33 cellular contexts compared by ENCODE assay signal in the genomic region with DNA sequence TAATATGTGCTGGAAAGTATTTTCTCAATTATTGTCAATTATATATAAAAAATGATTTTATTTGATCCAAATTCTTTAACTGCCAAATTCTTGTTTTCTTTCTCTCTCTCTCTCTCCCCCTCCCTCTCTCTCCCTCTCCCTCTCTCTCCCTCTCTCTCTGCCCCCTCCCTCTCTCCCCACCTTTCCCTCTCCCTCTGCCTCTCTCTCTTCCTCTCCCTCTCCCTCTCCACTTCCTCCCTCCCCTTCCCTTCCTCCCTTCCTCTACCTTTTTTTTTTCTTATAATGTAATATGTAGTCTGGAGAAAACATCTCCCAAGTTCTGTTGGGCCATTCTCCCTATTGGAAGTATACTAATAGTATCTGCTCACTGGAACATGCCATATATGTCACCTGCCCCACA.
"Had no signal": no experiment of that assay in that cellular context is flagged by ENCODE, and none has a peak within 500 bp of the region (broad histone marks: within the 10 kb centered on the region; RNA-seq: fewer than 3 reads in every experiment).

No MANE protein-coding gene starts in this region.

- H3K27me3 Mint-ChIP-seq: activated CD4-positive, alpha-beta memory T cell treated with anti-CD3 and anti-CD28 coated beads, Interleukin-2, amount 10 ng/mL, durations not matched to agents 7 days and 5 days; activated CD4-positive, alpha-beta T cell treated with anti-CD3 and anti-CD28 coated beads, Interleukin-2, amount 10 ng/mL, durations not matched to agents 7 days and 5 days; activated naive CD4-positive, alpha-beta T cell treated with anti-CD3 and anti-CD28 coated beads, Interleukin-2, amount 50 U/mL, for 24 hours; activated naive CD8-positive, alpha-beta T cell treated with anti-CD3 and anti-CD28 coated beads for 36 hours; activated naive CD8-positive, alpha-beta T cell treated with anti-CD3 and anti-CD28 coated beads, Interleukin-2, amount 50 U/mL, for 24 hours; activated T-cell treated with anti-CD3 and anti-CD28 coated beads, Interleukin-2, amount 50 U/mL, for 24 hours; effector memory CD8-positive, alpha-beta T cell; T-cell had no signal

- H3K9me3 ChIP-seq: adrenal gland, body of pancreas, esophagus muscularis mucosa, gastrocnemius medialis, heart left ventricle had no signal

- H3K4me3 Mint-ChIP-seq: activated CD4-positive, alpha-beta memory T cell treated with anti-CD3 and anti-CD28 coated beads, Interleukin-2, amount 10 ng/mL, durations not matched to agents 7 days and 5 days; activated CD4-positive, alpha-beta T cell treated with anti-CD3 and anti-CD28 coated beads, Interleukin-2, amount 10 ng/mL, durations not matched to agents 7 days and 5 days; activated naive CD4-positive, alpha-beta T cell treated with anti-CD3 and anti-CD28 coated beads for 36 hours; activated naive CD4-positive, alpha-beta T cell treated with anti-CD3 and anti-CD28 coated beads, Interleukin-2, amount 50 U/mL, for 24 hours; activated naive CD8-positive, alpha-beta T cell treated with anti-CD3 and anti-CD28 coated beads for 36 hours; activated naive CD8-positive, alpha-beta T cell treated with anti-CD3 and anti-CD28 coated beads, Interleukin-2, amount 50 U/mL, for 24 hours; activated T-cell treated with anti-CD3 and anti-CD28 coated beads, Interleukin-2, amount 50 U/mL, for 24 hours; activated T-helper 1 cell treated with anti-CD3 and anti-CD28 coated beads, Interleukin-12 subunit alpha, Interleukin-12 subunit beta, Interleukin-2, Interleukin-4 antibody, amounts not matched to agents 30 ng/mL and 10 ng/mL and 1 ng/mL, durations not matched to agents 14 hours and 24 hours and 36 hours; effector memory CD8-positive, alpha-beta T cell; T-cell; T-helper 1 cell treated with Interleukin-12 subunit alpha and Interleukin-12 subunit beta and Interleukin-4 antibody, amounts not matched to agents 30 μg/mL and 1 μg/mL, for 36 hours; T-helper 2 cell treated with Interferon-gamma antibody and Interleukin-4, amounts not matched to agents 5 μg/mL and 100 μg/mL, for 36 hours had no signal

- H3K27ac Mint-ChIP-seq: activated CD4-positive, alpha-beta memory T cell treated with anti-CD3 and anti-CD28 coated beads, Interleukin-2, amount 10 ng/mL, durations not matched to agents 7 days and 5 days; activated CD4-positive, alpha-beta T cell treated with anti-CD3 and anti-CD28 coated beads, Interleukin-2, amount 10 ng/mL, durations not matched to agents 7 days and 5 days; activated naive CD4-positive, alpha-beta T cell treated with anti-CD3 and anti-CD28 coated beads for 36 hours; activated naive CD8-positive, alpha-beta T cell treated with anti-CD3 and anti-CD28 coated beads, Interleukin-2, amount 50 U/mL, for 24 hours; activated T-cell treated with anti-CD3 and anti-CD28 coated beads, Interleukin-2, amount 50 U/mL, for 24 hours; activated T-helper 1 cell treated with anti-CD3 and anti-CD28 coated beads, Interleukin-12 subunit alpha, Interleukin-12 subunit beta, Interleukin-2, Interleukin-4 antibody, amounts not matched to agents 30 ng/mL and 10 ng/mL and 1 ng/mL, durations not matched to agents 14 hours and 24 hours and 36 hours; activated T-helper 2 cell treated with anti-CD3 and anti-CD28 coated beads, Interferon-gamma antibody, Interleukin-2, Interleukin-4, amounts not matched to agents 10 μg/mL and 5 μg/mL and 100 μg/mL, durations not matched to agents 14 hours and 24 hours and 36 hours; T-helper 1 cell treated with Interleukin-12 subunit alpha and Interleukin-12 subunit beta and Interleukin-4 antibody, amounts not matched to agents 30 μg/mL and 1 μg/mL, for 36 hours; T-helper 2 cell treated with Interferon-gamma antibody and Interleukin-4, amounts not matched to agents 5 μg/mL and 100 μg/mL, for 36 hours had no signal

- DNase-seq: activated CD4-positive, alpha-beta memory T cell treated with anti-CD3 and anti-CD28 coated beads, Interleukin-2, amount 10 ng/mL, durations not matched to agents 7 days and 5 days; activated CD4-positive, alpha-beta T cell treated with anti-CD3 and anti-CD28 coated beads for 1 hour; activated CD4-positive, alpha-beta T cell treated with anti-CD3 and anti-CD28 coated beads for 4 hours; activated CD4-positive, alpha-beta T cell treated with anti-CD3 and anti-CD28 coated beads, Interleukin-2, amount 10 ng/mL, durations not matched to agents 7 days and 5 days; activated CD4-positive, alpha-beta T cell treated with anti-CD3 and anti-CD28 coated beads, Interleukin-2, amount 50 U/mL, for 4 hours; activated CD8-positive, alpha-beta memory T cell treated with anti-CD3 and anti-CD28 coated beads, Interleukin-2, amount 50 U/mL, for 48 hours; activated effector memory CD4-positive, alpha-beta T cell treated with anti-CD3 and anti-CD28 coated beads, Interleukin-2, amount 50 U/mL, for 16 hours; activated naive CD4-positive, alpha-beta T cell treated with anti-CD3 and anti-CD28 coated beads for 36 hours; activated naive CD8-positive, alpha-beta T cell treated with anti-CD3 and anti-CD28 coated beads for 36 hours; activated naive CD8-positive, alpha-beta T cell treated with anti-CD3 and anti-CD28 coated beads, Interleukin-2, amount 50 U/mL, for 24 hours; activated T-cell treated with anti-CD3 and anti-CD28 coated beads for 4 hours; activated T-cell treated with anti-CD3 and anti-CD28 coated beads, Interleukin-2, amount 50 U/mL, for 24 hours; adrenal gland; amygdala; aorta; body of pancreas; caudate nucleus; cortex of kidney; dermis blood vessel endothelial cell; effector CD4-positive, alpha-beta T cell; effector memory CD8-positive, alpha-beta T cell; erythroblast; foreskin keratinocyte; gastrocnemius medialis; glutamatergic neuron; heart left ventricle; T-cell had no signal

- ATAC-seq: activated naive CD8-positive, alpha-beta T cell treated with anti-CD3 and anti-CD28 coated beads, Interleukin-2, amount 50 U/mL, for 24 hours; body of pancreas; effector memory CD8-positive, alpha-beta T cell; foreskin keratinocyte; gastrocnemius medialis; heart left ventricle; T-cell had no signal

- H3K27me3 ChIP-seq: adrenal gland, body of pancreas, esophagus muscularis mucosa, foreskin keratinocyte, gastrocnemius medialis, heart left ventricle had no signal

- H3K4me3 ChIP-seq: adrenal gland, body of pancreas, esophagus muscularis mucosa, gastrocnemius medialis, heart left ventricle had no signal

- H3K9me3 Mint-ChIP-seq: activated CD4-positive, alpha-beta memory T cell treated with anti-CD3 and anti-CD28 coated beads, Interleukin-2, amount 10 ng/mL, durations not matched to agents 7 days and 5 days; activated naive CD4-positive, alpha-beta T cell treated with anti-CD3 and anti-CD28 coated beads, Interleukin-2, amount 50 U/mL, for 24 hours; activated naive CD8-positive, alpha-beta T cell treated with anti-CD3 and anti-CD28 coated beads, Interleukin-2, amount 50 U/mL, for 24 hours; activated T-cell treated with anti-CD3 and anti-CD28 coated beads, Interleukin-2, amount 50 U/mL, for 24 hours; activated T-helper 1 cell treated with anti-CD3 and anti-CD28 coated beads, Interleukin-12 subunit alpha, Interleukin-12 subunit beta, Interleukin-2, Interleukin-4 antibody, amounts not matched to agents 30 ng/mL and 10 ng/mL and 1 ng/mL, durations not matched to agents 14 hours and 24 hours and 36 hours; effector memory CD8-positive, alpha-beta T cell; T-helper 2 cell treated with Interferon-gamma antibody and Interleukin-4, amounts not matched to agents 5 μg/mL and 100 μg/mL, for 36 hours had no signal

- H3K36me3 ChIP-seq: adrenal gland, esophagus muscularis mucosa, gastrocnemius medialis had no signal

- H3K4me1 ChIP-seq: foreskin keratinocyte had no signal
